In the genomic region with DNA sequence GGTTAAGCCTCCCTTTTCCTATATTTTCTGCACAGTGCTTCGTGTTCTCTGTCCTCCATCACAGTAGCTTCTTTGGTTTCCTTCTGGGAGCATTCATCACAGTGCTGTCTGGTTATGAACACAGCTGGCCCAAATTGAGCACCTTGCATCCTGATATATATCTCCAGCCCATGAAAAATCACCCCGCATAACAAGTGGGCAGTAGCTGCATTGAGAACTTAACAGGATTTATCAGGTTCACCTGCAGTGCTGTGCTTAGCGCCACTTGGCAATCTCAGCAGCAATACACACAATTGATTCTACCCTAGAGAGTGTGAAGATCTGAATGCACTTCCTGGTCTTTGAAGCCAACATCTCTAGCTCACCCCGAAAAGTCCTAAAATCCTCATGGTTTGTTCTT, we compare ENCODE assay signal across 1 cellular context.
TF ChIP-seq lines count a peak whose summit lies in the region.

No MANE protein-coding gene starts in this region.

TF ChIP-seq in WTC11, 78 proteins besides CTCF, POLR2A, EP300 and RAD21 (continued from another document):
- TF ChIP-seq, protein P1, sequence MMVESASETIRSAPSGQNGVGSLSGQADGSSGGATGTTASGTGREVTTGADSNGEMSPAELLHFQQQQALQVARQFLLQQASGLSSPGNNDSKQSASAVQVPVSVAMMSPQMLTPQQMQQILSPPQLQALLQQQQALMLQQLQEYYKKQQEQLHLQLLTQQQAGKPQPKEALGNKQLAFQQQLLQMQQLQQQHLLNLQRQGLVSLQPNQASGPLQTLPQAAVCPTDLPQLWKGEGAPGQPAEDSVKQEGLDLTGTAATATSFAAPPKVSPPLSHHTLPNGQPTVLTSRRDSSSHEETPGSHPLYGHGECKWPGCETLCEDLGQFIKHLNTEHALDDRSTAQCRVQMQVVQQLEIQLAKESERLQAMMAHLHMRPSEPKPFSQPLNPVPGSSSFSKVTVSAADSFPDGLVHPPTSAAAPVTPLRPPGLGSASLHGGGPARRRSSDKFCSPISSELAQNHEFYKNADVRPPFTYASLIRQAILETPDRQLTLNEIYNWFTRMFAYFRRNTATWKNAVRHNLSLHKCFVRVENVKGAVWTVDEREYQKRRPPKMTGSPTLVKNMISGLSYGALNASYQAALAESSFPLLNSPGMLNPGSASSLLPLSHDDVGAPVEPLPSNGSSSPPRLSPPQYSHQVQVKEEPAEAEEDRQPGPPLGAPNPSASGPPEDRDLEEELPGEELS (CRISPR knock-in tag; IDR thresholded peaks at IDR 0.05) = no peak
- TF ChIP-seq, protein P2, sequence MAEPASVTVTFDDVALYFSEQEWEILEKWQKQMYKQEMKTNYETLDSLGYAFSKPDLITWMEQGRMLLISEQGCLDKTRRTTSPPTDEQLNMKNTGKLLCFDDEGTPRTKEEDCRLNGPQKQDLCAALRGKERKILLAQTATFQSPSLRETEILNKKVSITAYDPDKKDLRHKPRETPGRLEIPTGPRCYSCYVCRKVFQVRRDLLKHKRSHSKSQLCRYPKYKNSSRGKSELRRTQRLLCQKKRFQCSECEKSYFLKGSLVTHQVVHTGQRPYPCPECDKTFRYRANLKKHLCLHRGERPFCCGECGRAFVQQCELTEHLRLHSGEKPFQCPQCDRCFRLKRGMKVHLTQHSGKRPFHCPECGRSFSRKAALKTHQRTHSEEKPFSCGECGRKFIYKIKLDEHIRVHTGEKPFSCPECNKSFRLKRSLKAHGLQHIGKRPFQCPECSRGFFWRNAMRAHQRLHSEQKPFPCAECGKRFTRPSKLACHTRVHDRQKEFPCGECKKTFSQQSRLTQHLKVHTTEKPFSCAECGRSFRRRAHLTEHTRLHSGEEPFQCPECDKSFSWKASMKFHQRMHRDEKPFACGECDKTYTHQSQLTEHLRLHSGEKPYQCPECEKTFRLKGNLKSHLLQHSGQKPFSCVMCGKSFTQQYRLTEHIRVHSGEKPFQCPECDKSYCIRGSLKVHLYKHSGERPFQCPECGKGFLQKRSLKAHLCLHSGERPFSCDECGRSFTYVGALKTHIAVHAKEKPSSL (CRISPR knock-in tag; conservative IDR thresholded peaks at IDR 0.05) = no peak
- TF ChIP-seq FOXK1 (CRISPR knock-in tag; IDR thresholded peaks at IDR 0.05) = no peak
- TF ChIP-seq, protein P3, sequence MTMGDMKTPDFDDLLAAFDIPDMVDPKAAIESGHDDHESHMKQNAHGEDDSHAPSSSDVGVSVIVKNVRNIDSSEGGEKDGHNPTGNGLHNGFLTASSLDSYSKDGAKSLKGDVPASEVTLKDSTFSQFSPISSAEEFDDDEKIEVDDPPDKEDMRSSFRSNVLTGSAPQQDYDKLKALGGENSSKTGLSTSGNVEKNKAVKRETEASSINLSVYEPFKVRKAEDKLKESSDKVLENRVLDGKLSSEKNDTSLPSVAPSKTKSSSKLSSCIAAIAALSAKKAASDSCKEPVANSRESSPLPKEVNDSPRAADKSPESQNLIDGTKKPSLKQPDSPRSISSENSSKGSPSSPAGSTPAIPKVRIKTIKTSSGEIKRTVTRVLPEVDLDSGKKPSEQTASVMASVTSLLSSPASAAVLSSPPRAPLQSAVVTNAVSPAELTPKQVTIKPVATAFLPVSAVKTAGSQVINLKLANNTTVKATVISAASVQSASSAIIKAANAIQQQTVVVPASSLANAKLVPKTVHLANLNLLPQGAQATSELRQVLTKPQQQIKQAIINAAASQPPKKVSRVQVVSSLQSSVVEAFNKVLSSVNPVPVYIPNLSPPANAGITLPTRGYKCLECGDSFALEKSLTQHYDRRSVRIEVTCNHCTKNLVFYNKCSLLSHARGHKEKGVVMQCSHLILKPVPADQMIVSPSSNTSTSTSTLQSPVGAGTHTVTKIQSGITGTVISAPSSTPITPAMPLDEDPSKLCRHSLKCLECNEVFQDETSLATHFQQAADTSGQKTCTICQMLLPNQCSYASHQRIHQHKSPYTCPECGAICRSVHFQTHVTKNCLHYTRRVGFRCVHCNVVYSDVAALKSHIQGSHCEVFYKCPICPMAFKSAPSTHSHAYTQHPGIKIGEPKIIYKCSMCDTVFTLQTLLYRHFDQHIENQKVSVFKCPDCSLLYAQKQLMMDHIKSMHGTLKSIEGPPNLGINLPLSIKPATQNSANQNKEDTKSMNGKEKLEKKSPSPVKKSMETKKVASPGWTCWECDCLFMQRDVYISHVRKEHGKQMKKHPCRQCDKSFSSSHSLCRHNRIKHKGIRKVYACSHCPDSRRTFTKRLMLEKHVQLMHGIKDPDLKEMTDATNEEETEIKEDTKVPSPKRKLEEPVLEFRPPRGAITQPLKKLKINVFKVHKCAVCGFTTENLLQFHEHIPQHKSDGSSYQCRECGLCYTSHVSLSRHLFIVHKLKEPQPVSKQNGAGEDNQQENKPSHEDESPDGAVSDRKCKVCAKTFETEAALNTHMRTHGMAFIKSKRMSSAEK (CRISPR knock-in tag; IDR thresholded peaks at IDR 0.05; ENCODE audit: borderline replicate concordance) = no peak
- TF ChIP-seq, protein P4, sequence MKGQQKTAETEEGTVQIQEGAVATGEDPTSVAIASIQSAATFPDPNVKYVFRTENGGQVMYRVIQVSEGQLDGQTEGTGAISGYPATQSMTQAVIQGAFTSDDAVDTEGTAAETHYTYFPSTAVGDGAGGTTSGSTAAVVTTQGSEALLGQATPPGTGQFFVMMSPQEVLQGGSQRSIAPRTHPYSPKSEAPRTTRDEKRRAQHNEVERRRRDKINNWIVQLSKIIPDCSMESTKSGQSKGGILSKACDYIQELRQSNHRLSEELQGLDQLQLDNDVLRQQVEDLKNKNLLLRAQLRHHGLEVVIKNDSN (CRISPR knock-in tag; IDR thresholded peaks at IDR 0.05) = no peak
- TF ChIP-seq, protein P5, sequence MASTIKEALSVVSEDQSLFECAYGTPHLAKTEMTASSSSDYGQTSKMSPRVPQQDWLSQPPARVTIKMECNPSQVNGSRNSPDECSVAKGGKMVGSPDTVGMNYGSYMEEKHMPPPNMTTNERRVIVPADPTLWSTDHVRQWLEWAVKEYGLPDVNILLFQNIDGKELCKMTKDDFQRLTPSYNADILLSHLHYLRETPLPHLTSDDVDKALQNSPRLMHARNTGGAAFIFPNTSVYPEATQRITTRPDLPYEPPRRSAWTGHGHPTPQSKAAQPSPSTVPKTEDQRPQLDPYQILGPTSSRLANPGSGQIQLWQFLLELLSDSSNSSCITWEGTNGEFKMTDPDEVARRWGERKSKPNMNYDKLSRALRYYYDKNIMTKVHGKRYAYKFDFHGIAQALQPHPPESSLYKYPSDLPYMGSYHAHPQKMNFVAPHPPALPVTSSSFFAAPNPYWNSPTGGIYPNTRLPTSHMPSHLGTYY (CRISPR knock-in tag; IDR thresholded peaks at IDR 0.05) = no peak
- TF ChIP-seq PRRX2 (CRISPR knock-in tag; IDR thresholded peaks at IDR 0.05) = no peak
- TF ChIP-seq RORB (CRISPR knock-in tag; IDR thresholded peaks at IDR 0.05) = no peak
- TF ChIP-seq, protein P6, sequence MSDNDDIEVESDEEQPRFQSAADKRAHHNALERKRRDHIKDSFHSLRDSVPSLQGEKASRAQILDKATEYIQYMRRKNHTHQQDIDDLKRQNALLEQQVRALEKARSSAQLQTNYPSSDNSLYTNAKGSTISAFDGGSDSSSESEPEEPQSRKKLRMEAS (CRISPR knock-in tag; IDR thresholded peaks at IDR 0.05) = no peak
- TF ChIP-seq, protein P7, sequence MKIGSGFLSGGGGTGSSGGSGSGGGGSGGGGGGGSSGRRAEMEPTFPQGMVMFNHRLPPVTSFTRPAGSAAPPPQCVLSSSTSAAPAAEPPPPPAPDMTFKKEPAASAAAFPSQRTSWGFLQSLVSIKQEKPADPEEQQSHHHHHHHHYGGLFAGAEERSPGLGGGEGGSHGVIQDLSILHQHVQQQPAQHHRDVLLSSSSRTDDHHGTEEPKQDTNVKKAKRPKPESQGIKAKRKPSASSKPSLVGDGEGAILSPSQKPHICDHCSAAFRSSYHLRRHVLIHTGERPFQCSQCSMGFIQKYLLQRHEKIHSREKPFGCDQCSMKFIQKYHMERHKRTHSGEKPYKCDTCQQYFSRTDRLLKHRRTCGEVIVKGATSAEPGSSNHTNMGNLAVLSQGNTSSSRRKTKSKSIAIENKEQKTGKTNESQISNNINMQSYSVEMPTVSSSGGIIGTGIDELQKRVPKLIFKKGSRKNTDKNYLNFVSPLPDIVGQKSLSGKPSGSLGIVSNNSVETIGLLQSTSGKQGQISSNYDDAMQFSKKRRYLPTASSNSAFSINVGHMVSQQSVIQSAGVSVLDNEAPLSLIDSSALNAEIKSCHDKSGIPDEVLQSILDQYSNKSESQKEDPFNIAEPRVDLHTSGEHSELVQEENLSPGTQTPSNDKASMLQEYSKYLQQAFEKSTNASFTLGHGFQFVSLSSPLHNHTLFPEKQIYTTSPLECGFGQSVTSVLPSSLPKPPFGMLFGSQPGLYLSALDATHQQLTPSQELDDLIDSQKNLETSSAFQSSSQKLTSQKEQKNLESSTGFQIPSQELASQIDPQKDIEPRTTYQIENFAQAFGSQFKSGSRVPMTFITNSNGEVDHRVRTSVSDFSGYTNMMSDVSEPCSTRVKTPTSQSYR (CRISPR knock-in tag; IDR thresholded peaks at IDR 0.05) = no peak
- no peak for TF ChIP-seq ZNF232 (CRISPR knock-in tag; IDR thresholded peaks at IDR 0.05)
